ENCODE assay signal across 1 cellular context in genomic region chr9:99171225-99172128, GRCh38.
TF ChIP-seq lines count a peak whose summit lies in the region.

No MANE protein-coding gene starts in this region.

TF ChIP-seq in H1, 55 proteins besides CTCF, POLR2A, EP300 and RAD21:
- TF ChIP-seq CBX8 (IDR thresholded peaks at IDR 0.05; ENCODE audit: borderline replicate concordance, low read depth, low read length), result no peak
- TF ChIP-seq TBP (IDR thresholded peaks at IDR 0.05; ENCODE audit: low read depth, low read length), result no peak
- TF ChIP-seq SIX5 (IDR thresholded peaks at IDR 0.05; ENCODE audit: low read depth, low read length), result no peak
- no peak for TF ChIP-seq HDAC2 (IDR thresholded peaks at IDR 0.05; ENCODE audit: borderline replicate concordance in 1 of 2, low read depth in 2 of 2, low read length in 2 of 2)
- no peak for TF ChIP-seq CHD2 (IDR thresholded peaks at IDR 0.05; ENCODE audit: low read length)
- TF ChIP-seq CREB1 (IDR thresholded peaks at IDR 0.05), result no peak
- no peak for TF ChIP-seq NANOG (IDR thresholded peaks at IDR 0.05; ENCODE audit: insufficient read depth, low read depth, low read length, poor library complexity, severe bottlenecking)
- TF ChIP-seq TAF7 (optimal IDR thresholded peaks at IDR 0.05; ENCODE audit: borderline replicate concordance, low read depth, low read length), result no peak
- no peak for TF ChIP-seq MAFK (IDR thresholded peaks at IDR 0.05; ENCODE audit: low read depth, low read length)
